11 cellular contexts compared by ENCODE assay signal in the genomic region with DNA sequence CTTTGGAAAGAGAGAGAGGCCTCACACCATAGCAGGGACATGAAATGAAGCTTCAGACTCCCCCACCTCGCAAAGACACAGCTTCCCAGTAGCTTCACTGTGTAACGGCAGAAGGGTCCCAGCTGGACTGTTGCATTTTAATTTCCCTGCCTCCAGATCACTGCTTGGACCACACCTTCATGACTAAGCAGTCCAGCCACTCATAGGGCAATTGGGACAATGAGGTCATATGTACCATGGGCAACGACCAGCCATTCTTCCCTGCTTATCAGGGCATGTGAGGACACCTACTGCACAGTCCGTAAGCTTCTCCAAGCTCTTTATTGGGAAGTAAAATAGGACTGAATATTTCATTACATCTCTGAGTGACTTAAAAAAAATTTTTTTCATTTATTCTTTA.
DNase-seq lines count a peak whose midpoint lies in the region; ATAC-seq and TF ChIP-seq lines count a peak whose summit lies in the region.
"Had no signal": no experiment of that assay in that cellular context is flagged by ENCODE, and none has a peak within 500 bp of the region (broad histone marks: within the 10 kb centered on the region; RNA-seq: fewer than 3 reads in every experiment).

No MANE protein-coding gene starts in this region.

- H3K36me3 ChIP-seq in adipocyte (ENCODE audit: control insufficient read depth, insufficient read depth, low read length, severe bottlenecking) (no peaks in the 10 kb centered on the region), left ventricle myocardium inferior (no peaks in the 10 kb centered on the region), skeletal muscle satellite cell (ENCODE audit: insufficient read depth, low read length) (no peaks in the 10 kb centered on the region), prostate gland (no peaks in the 10 kb centered on the region)

- no peak for TF ChIP-seq CTCF in left ventricle myocardium inferior (IDR thresholded peaks at IDR 0.05; ENCODE audit: borderline replicate concordance)
- TF ChIP-seq CTCF in prostate gland (IDR thresholded peaks at IDR 0.05): no peak

- H3K27me3 ChIP-seq in adipocyte (replicated peaks; ENCODE audit: control insufficient read depth, insufficient read depth, low read length): no peaks in the 10 kb centered on the region
- H3K27me3 ChIP-seq in left ventricle myocardium inferior (ENCODE audit: low read depth): no peaks in the 10 kb centered on the region
- no peaks in the 10 kb centered on the region for H3K27me3 ChIP-seq in skeletal muscle satellite cell (ENCODE audit: control insufficient read depth, insufficient read depth, low read length)
- H3K27me3 ChIP-seq in prostate gland (replicated peaks; ENCODE audit: insufficient read depth): no peaks in the 10 kb centered on the region

- ATAC-seq in HG03342 (IDR thresholded peaks at IDR 0.05; ENCODE audit: unreplicated experiment): no peak
- ATAC-seq in GM21381 (IDR thresholded peaks at IDR 0.05; ENCODE audit: unreplicated experiment): no peak
- ATAC-seq: stimulated activated naive CD8-positive, alpha-beta T cell treated with anti-CD3 and anti-CD28 coated beads, Interleukin-15, amount 100 ng/mL, for 72 hours had no signal

- TF ChIP-seq POLR2A in prostate gland (IDR thresholded peaks at IDR 0.05): no peak

- H3K9me3 ChIP-seq in adipocyte (ENCODE audit: control insufficient read depth, low read length) (no peaks in the 10 kb centered on the region), left ventricle myocardium inferior (replicated peaks) (no peaks in the 10 kb centered on the region), skeletal muscle satellite cell (replicated peaks; ENCODE audit: low read length) (no peaks in the 10 kb centered on the region), prostate gland (no peaks in the 10 kb centered on the region)

- H3K4me2 ChIP-seq in skeletal muscle satellite cell (ENCODE audit: low read length): peak overlapping the region; percentile 51

- intact Hi-C loops in left ventricle myocardium inferior (cut with micrococcal nuclease) (no loop called here), prostate gland (cut with DNase I) (no loop called here)

- peaks cover 71% of the 10 kb centered on the region for H3K4me1 ChIP-seq in adipocyte (ENCODE audit: control insufficient read depth, insufficient read depth, low read length)
- H3K4me1 ChIP-seq in left ventricle myocardium inferior: peaks cover 25% of the 10 kb centered on the region
- peaks cover 59% of the 10 kb centered on the region for H3K4me1 ChIP-seq in skeletal muscle satellite cell (ENCODE audit: control insufficient read depth, insufficient read depth, low read length)
- no peaks in the 10 kb centered on the region for H3K4me1 ChIP-seq in prostate gland (replicated peaks)

- H3K4me3 ChIP-seq in adipocyte (ENCODE audit: low read length) (peak overlapping the region; percentile 62), left ventricle myocardium inferior (no peak overlapping the region), skeletal muscle satellite cell (ENCODE audit: low read length) (peak overlapping the region; percentile 16), prostate gland (no peak overlapping the region)

- H3K9ac ChIP-seq in adipocyte (ENCODE audit: low read length) (peak overlapping the region; percentile 82), skeletal muscle satellite cell (ENCODE audit: low read depth, low read length) (peak overlapping the region; percentile 64)

- H3K27ac ChIP-seq in left ventricle myocardium inferior (replicated peaks): peak overlapping the region; percentile 63
- H3K27ac ChIP-seq in prostate gland: no peak overlapping the region

- WGBS in prostate gland: 61% methylated on average over 4 of the region's 4 CpGs

- DNase-seq in HCEC 1CT (peak; percentile 62), adipocyte (ENCODE audit: low read depth) (peak; percentile 65), left ventricle myocardium inferior (peak; percentile 24), prostate gland (ENCODE audit: low spot score) (no peak), UCSD-AML1 (lab: John Stamatoyannopoulos, UW; ENCODE audit: unreplicated experiment) (no peak)
- DNase-seq: anterior cingulate cortex; NCI-H2171 treated with DMSO at 0.1 percent for 48 hours; stimulated activated naive CD8-positive, alpha-beta T cell treated with anti-CD3 and anti-CD28 coated beads, Interleukin-15, amount 100 ng/mL, for 72 hours had no signal

Comparison
In these comparisons a context has a peak if more than half of its experiments do, and no peak if none do; other contexts are left out.
1. DNase-seq: peak in HCEC 1CT (single experiment), adipocyte (single experiment) and left ventricle myocardium inferior (single experiment); none in prostate gland (single experiment) and UCSD-AML1 (single experiment).
2. H3K4me3 ChIP-seq: peak in adipocyte (single experiment) and skeletal muscle satellite cell (single experiment); none in left ventricle myocardium inferior (single experiment) and prostate gland (0 of 2).